Comparison of ENCODE assay signal across 26 cellular contexts in genomic region chr2:973129-973528, GRCh38. TPM values are rescaled to one million over a fixed set of nuclear protein-coding genes. Genes with fewer than 3 reads are reported as not detected.
DNase-seq lines count a peak whose midpoint lies in the region; ATAC-seq, FAIRE-seq and TF ChIP-seq lines count a peak whose summit lies in the region.
"Had no signal": no experiment of that assay in that cellular context is flagged by ENCODE, and none has a peak within 500 bp of the region (broad histone marks: within the 10 kb centered on the region; RNA-seq: fewer than 3 reads in every experiment).

No MANE protein-coding gene starts in this region.

- no peaks in the 10 kb centered on the region for H3K36me3 ChIP-seq in CD8-positive, alpha-beta T cell (ENCODE audit: insufficient read depth, low read length)
- no peaks in the 10 kb centered on the region for H3K36me3 ChIP-seq in K562 (ENCODE audit: control insufficient read depth, insufficient read depth, low read length)
- H3K36me3 ChIP-seq: BLaER1 had no signal

- CTCF ChIA-PET in CD8-positive, alpha-beta T cell (lab: Charles Lee), result interaction anchor here (0.6 to 1.6 kb wide), 3 partner anchors 13 to 20 kb away, joined by 3 to 7 read pairs (median 4); no protein-coding TSS in a partner anchor
- CTCF ChIA-PET in activated CD8-positive, alpha-beta T cell treated with anti-CD3 and anti-CD28 coated beads, Interleukin-2, amount 10 ng/mL, durations not matched to agents 7 days and 5 days (lab: Charles Lee), result no interaction called here
- CTCF ChIA-PET in K562 (lab: Yijun Ruan, JAX; ENCODE audit: low intra/inter-chr PET ratio), result no interaction called here

- no peak for ATAC-seq in CD8-positive, alpha-beta T cell
- no peak for ATAC-seq in activated CD8-positive, alpha-beta T cell treated with anti-CD3 and anti-CD28 coated beads, Interleukin-2, amount 10 ng/mL, durations not matched to agents 7 days and 5 days
- no peak for ATAC-seq in K562
- ATAC-seq in HG02623 (IDR thresholded peaks at IDR 0.05; ENCODE audit: unreplicated experiment), result no peak
- ATAC-seq: PC-3 had no signal

- no TSS peak for BruUV-seq in K562 (replicated peaks; lab: Mats Ljungman, UMichigan)

- no peak for TF ChIP-seq RAD21 in K562 (CRISPR knock-in tag; conservative IDR thresholded peaks at IDR 0.05 in 1 of 2, IDR thresholded peaks at IDR 0.05 in 1 of 2)

- no peak for TF ChIP-seq EP300 in K562 (IDR thresholded peaks at IDR 0.05; ENCODE audit: low read length)

- H3K9ac ChIP-seq in K562 (ENCODE audit: insufficient read depth in 1 of 2, low read depth in 2 of 2, low read length in 2 of 2), result no peak overlapping the region
- H3K9ac ChIP-seq: BLaER1, SK-N-SH had no signal

- no peak overlapping the region for H2AFZ ChIP-seq in K562 (ENCODE audit: low read depth, low read length)

- H3K27me3 ChIP-seq in CD8-positive, alpha-beta T cell (ENCODE audit: insufficient read depth, low read length), result no peaks in the 10 kb centered on the region
- H3K27me3 ChIP-seq in K562 (ENCODE audit: control insufficient read depth in 2 of 2, insufficient read depth in 2 of 2, low read length in 2 of 2), result peaks cover 0 to 18% of the 10 kb centered on the region in 2 experiments; a peak in 1 of 5 replicates
- H3K27me3 ChIP-seq: BLaER1 had no signal

- H3K4me1 Mint-ChIP-seq in activated T-cell treated with anti-CD3 and anti-CD28 coated beads, Interleukin-2, amount 50 U/mL, for 24 hours (ENCODE audit: low read depth), result peaks cover 32% of the 10 kb centered on the region
- peaks cover 67% of the 10 kb centered on the region for H3K4me1 Mint-ChIP-seq in CD8-positive, alpha-beta T cell (ENCODE audit: low read depth)
- H3K4me1 Mint-ChIP-seq in activated CD8-positive, alpha-beta T cell treated with anti-CD3 and anti-CD28 coated beads, Interleukin-2, amount 10 ng/mL, durations not matched to agents 7 days and 5 days (ENCODE audit: low read depth), result peaks cover 69% of the 10 kb centered on the region

- no peak overlapping the region for H3K4me2 ChIP-seq in K562 (ENCODE audit: insufficient read depth, low read length)
- H3K4me2 ChIP-seq: SK-N-SH had no signal

- no peak overlapping the region for H3K4me3 ChIP-seq in CD8-positive, alpha-beta T cell (ENCODE audit: low read depth, low read length)
- no peak overlapping the region for H3K4me3 ChIP-seq in K562
- H3K4me3 ChIP-seq: BLaER1 had no signal

- no peaks in the 10 kb centered on the region for H3K9me3 ChIP-seq in CD8-positive, alpha-beta T cell (ENCODE audit: low read length)
- no peaks in the 10 kb centered on the region for H3K9me3 ChIP-seq in K562 (replicated peaks; ENCODE audit: control insufficient read depth, insufficient read depth, low read depth, low read length)
- H3K9me3 ChIP-seq: SK-N-SH had no signal

- 0% methylated on average over 2 of the region's 3 CpGs for WGBS in K562 (ENCODE audit: insufficient coverage, low coverage, missing lambda C conversion rate)

- peak overlapping the region; percentile 58 for H3K27ac Mint-ChIP-seq in activated T-cell treated with anti-CD3 and anti-CD28 coated beads, Interleukin-2, amount 50 U/mL, for 24 hours
- peak overlapping the region; percentile 87 for H3K27ac Mint-ChIP-seq in CD8-positive, alpha-beta T cell
- peak overlapping the region; percentile 90 for H3K27ac Mint-ChIP-seq in activated CD8-positive, alpha-beta T cell treated with anti-CD3 and anti-CD28 coated beads, Interleukin-2, amount 10 ng/mL, durations not matched to agents 7 days and 5 days
- H3K27ac Mint-ChIP-seq: IgD-negative memory B cell had no signal

- in situ Hi-C loops in K562 (cut with MboI), result no loop called here

- no peak overlapping the region for H3K4me3 Mint-ChIP-seq in activated T-cell treated with anti-CD3 and anti-CD28 coated beads, Interleukin-2, amount 50 U/mL, for 24 hours
- no peak overlapping the region for H3K4me3 Mint-ChIP-seq in CD8-positive, alpha-beta T cell
- H3K4me3 Mint-ChIP-seq in activated CD8-positive, alpha-beta T cell treated with anti-CD3 and anti-CD28 coated beads, Interleukin-2, amount 10 ng/mL, durations not matched to agents 7 days and 5 days, result no peak overlapping the region
- H3K4me3 Mint-ChIP-seq: CD4-positive, CD25-positive, alpha-beta regulatory T cell; IgD-negative memory B cell had no signal

- TF ChIP-seq POLR2A in K562 (conservative IDR thresholded peaks at IDR 0.05), result no peak

- no peaks in the 10 kb centered on the region for H4K20me1 ChIP-seq in K562 (replicated peaks; ENCODE audit: control insufficient read depth, insufficient read depth, low read length)
- H4K20me1 ChIP-seq: BLaER1 had no signal

- POLR2A ChIA-PET in CD8-positive, alpha-beta T cell (lab: Charles Lee), result interaction anchor here (1.4 to 2.0 kb wide), 5 partner anchors 11 to 23 kb away, joined by 4 to 20 read pairs (median 7); partner anchors contain the start of gene SNTG2
- POLR2A ChIA-PET in activated CD8-positive, alpha-beta T cell treated with anti-CD3 and anti-CD28 coated beads, Interleukin-2, amount 10 ng/mL, durations not matched to agents 7 days and 5 days (lab: Charles Lee), result interaction anchor here (1.7 to 1.9 kb wide), 2 partner anchors 12 to 27 kb away, joined by 4 to 18 read pairs; no protein-coding TSS in a partner anchor
- POLR2A ChIA-PET in K562 (lab: Yijun Ruan, JAX), result no interaction called here

- no peak overlapping the region for H3K27ac ChIP-seq in CD8-positive, alpha-beta T cell (ENCODE audit: low read depth, low read length)
- H3K27ac ChIP-seq in K562 (ENCODE audit: extremely low read depth, low read depth, low read length), result no peak overlapping the region
- H3K27ac ChIP-seq: BLaER1 had no signal

- peaks cover 30% of the 10 kb centered on the region for H3K4me1 ChIP-seq in CD8-positive, alpha-beta T cell (ENCODE audit: insufficient read depth, low read length)
- no peaks in the 10 kb centered on the region; a peak in 1 of 5 replicates for H3K4me1 ChIP-seq in K562 (replicated peaks in 1 of 2; ENCODE audit: control insufficient read depth in 2 of 2, insufficient read depth in 2 of 2, low read length in 2 of 2)

- intact Hi-C loops in CD8-positive, alpha-beta T cell (cut with DNase I, micrococcal nuclease), result no loop called here
- intact Hi-C loops in K562 (cut with micrococcal nuclease), result no loop called here

- peaks cover 20% of the 10 kb centered on the region for H3K9me3 Mint-ChIP-seq in activated T-cell treated with anti-CD3 and anti-CD28 coated beads, Interleukin-2, amount 50 U/mL, for 24 hours
- H3K9me3 Mint-ChIP-seq in CD8-positive, alpha-beta T cell, result peaks cover 8% of the 10 kb centered on the region
- H3K9me3 Mint-ChIP-seq in activated CD8-positive, alpha-beta T cell treated with anti-CD3 and anti-CD28 coated beads, Interleukin-2, amount 10 ng/mL, durations not matched to agents 7 days and 5 days (ENCODE audit: insufficient read depth), result peaks cover 37% of the 10 kb centered on the region

- H3K9me1 ChIP-seq in K562 (ENCODE audit: control insufficient read depth, insufficient read depth, low read length), result no peaks in the 10 kb centered on the region

- TF ChIP-seq CTCF in CD8-positive, alpha-beta T cell (IDR thresholded peaks at IDR 0.05), result no peak
- TF ChIP-seq CTCF in K562 (IDR thresholded peaks at IDR 0.05 in 2 of 3, conservative IDR thresholded peaks at IDR 0.05 in 1 of 3; ENCODE audit: insufficient read depth in 2 of 3, low read depth in 1 of 3, low read length in 3 of 3), result no peak

- no peak for FAIRE-seq in K562 (lab: Jason Lieb, UNC)
- FAIRE-seq: G401.6, H54 had no signal

- DNase-seq in activated T-cell treated with anti-CD3 and anti-CD28 coated beads, Interleukin-2, amount 50 U/mL, for 24 hours, result no peak
- no peak for DNase-seq in activated T-cell treated with anti-CD3 and anti-CD28 coated beads for 4 hours
- no peak for DNase-seq in CD8-positive, alpha-beta T cell
- no peak for DNase-seq in activated CD8-positive, alpha-beta T cell treated with anti-CD3 and anti-CD28 coated beads, Interleukin-2, amount 10 ng/mL, durations not matched to agents 7 days and 5 days
- DNase-seq in K562 (ENCODE audit: extremely low read depth in 1 of 4, low spot score in 3 of 4), result no peak
- no peak for DNase-seq in NCI-H128 (lab: John Stamatoyannopoulos, UW; ENCODE audit: unreplicated experiment)
- no peak for DNase-seq in LoVo (ENCODE audit: low spot score)
- DNase-seq: CD4-positive, CD25-positive, alpha-beta regulatory T cell; COR-L47; DMS53; Karpas-422; MV-4-11; NCI-H1105; NCI-H146; NCI-H1930; NCI-H2107; NCI-H524 treated with DMSO at 0.1 percent for 48 hours; NCI-H774; PC-3; SK-N-SH had no signal

- H3K27me3 Mint-ChIP-seq in activated T-cell treated with anti-CD3 and anti-CD28 coated beads, Interleukin-2, amount 50 U/mL, for 24 hours, result peaks cover 26% of the 10 kb centered on the region
- H3K27me3 Mint-ChIP-seq in CD8-positive, alpha-beta T cell (ENCODE audit: low read depth), result no peaks in the 10 kb centered on the region
- peaks cover 4% of the 10 kb centered on the region for H3K27me3 Mint-ChIP-seq in activated CD8-positive, alpha-beta T cell treated with anti-CD3 and anti-CD28 coated beads, Interleukin-2, amount 10 ng/mL, durations not matched to agents 7 days and 5 days (ENCODE audit: low read depth)

- H3K79me2 ChIP-seq in K562 (ENCODE audit: control insufficient read depth, insufficient read depth, low read length), result no peaks in the 10 kb centered on the region

- no peaks in the 10 kb centered on the region for H3K36me3 Mint-ChIP-seq in activated T-cell treated with anti-CD3 and anti-CD28 coated beads, Interleukin-2, amount 50 U/mL, for 24 hours (ENCODE audit: low read depth)
- peaks cover 4% of the 10 kb centered on the region for H3K36me3 Mint-ChIP-seq in CD8-positive, alpha-beta T cell
- peaks cover 44% of the 10 kb centered on the region for H3K36me3 Mint-ChIP-seq in activated CD8-positive, alpha-beta T cell treated with anti-CD3 and anti-CD28 coated beads, Interleukin-2, amount 10 ng/mL, durations not matched to agents 7 days and 5 days (ENCODE audit: low read depth)
- H3K36me3 Mint-ChIP-seq: CD4-positive, CD25-positive, alpha-beta regulatory T cell had no signal

RNA-seq across cellular contexts. Expression of gene SNTG2, which starts 22.5 kb away (rescaled TPM):
- 1 to 10 TPM; 5.1 to 5.3 TPM for total RNA-seq in CD8-positive, alpha-beta T cell
- total RNA-seq in activated CD8-positive, alpha-beta T cell treated with anti-CD3 and anti-CD28 coated beads, Interleukin-2, amount 10 ng/mL, durations not matched to agents 7 days and 5 days, result 1 to 10 TPM; 1.6 to 2.5 TPM
- not detected in 2 replicates for total RNA-seq in K562 (2011; cell fraction: chromatin; rRNA removed; ENCODE audit: low replicate concordance)
- total RNA-seq in K562 (2011; cell fraction: nucleolus; rRNA removed), result not detected in 2 replicates
- not detected in 2 replicates for total RNA-seq in K562 (2011; cell fraction: nucleoplasm; rRNA removed)
- total RNA-seq in K562 (2014; rRNA removed) (not detected in 2 replicates), K562 (2014; rRNA removed; fragmentation: Illumina TruSeq; extraction: Trizol) (not detected in 2 replicates), K562 (2015; rRNA removed; fragmentation: Illumina TruSeq; extraction: Trizol) (not detected in 2 replicates), K562 (2021) (not detected in 2 replicates)
- polyA plus RNA-seq in K562 (2011; rRNA removed) (not detected in 2 replicates), K562 (2014; fragmentation: Illumina TruSeq; extraction: Trizol) (not detected in 2 replicates), K562 (2014; fragmentation: Nextera tagmentation; extraction: Ambion mirVana) (not detected), K562 (2014; rRNA removed) (not detected in 2 replicates)
- not detected in 2 replicates for polyA plus RNA-seq in K562 (2011; cell fraction: cytosol; rRNA removed)
- not detected in 2 replicates for polyA plus RNA-seq in K562 (2011; cell fraction: nucleus; rRNA removed)
- polyA plus RNA-seq in K562 (2012), result 0.14 TPM in 1 of 2 replicates, not detected in the other
- polyA minus RNA-seq in K562 (2011; rRNA and poly(A)+ RNA removed), result not detected in 2 replicates
- not detected in 2 replicates for polyA minus RNA-seq in K562 (2011; cell fraction: cytosol; rRNA and poly(A)+ RNA removed)
- not detected in 2 replicates for polyA minus RNA-seq in K562 (2011; cell fraction: nucleus; rRNA and poly(A)+ RNA removed)
- total RNA-seq: M059J, PC-3 had no signal
- polyA plus RNA-seq: CD4-positive, CD25-positive, alpha-beta regulatory T cell; IgD-negative memory B cell; SK-N-SH had no signal
